Comparison of ENCODE assay signal across 1 cellular context in genomic region chrX:41900321-41900720, GRCh38.
A peak's percentile ranks its signal among the peaks of the same experiment; 100 is the strongest.
TF ChIP-seq lines count a peak whose summit lies in the region.

No MANE protein-coding gene starts in this region.

TF ChIP-seq in HepG2, 621 proteins besides CTCF, POLR2A, EP300 and RAD21:
- TF ChIP-seq MLX (CRISPR knock-in tag; IDR thresholded peaks at IDR 0.05) (no peak), ZNF160 (CRISPR knock-in tag; IDR thresholded peaks at IDR 0.05) (peak; percentile 89; the same call in 1 of the 2 replicates)
TF ChIP-seq in HepG2: peak in this region for 1.
